In the genomic region with DNA sequence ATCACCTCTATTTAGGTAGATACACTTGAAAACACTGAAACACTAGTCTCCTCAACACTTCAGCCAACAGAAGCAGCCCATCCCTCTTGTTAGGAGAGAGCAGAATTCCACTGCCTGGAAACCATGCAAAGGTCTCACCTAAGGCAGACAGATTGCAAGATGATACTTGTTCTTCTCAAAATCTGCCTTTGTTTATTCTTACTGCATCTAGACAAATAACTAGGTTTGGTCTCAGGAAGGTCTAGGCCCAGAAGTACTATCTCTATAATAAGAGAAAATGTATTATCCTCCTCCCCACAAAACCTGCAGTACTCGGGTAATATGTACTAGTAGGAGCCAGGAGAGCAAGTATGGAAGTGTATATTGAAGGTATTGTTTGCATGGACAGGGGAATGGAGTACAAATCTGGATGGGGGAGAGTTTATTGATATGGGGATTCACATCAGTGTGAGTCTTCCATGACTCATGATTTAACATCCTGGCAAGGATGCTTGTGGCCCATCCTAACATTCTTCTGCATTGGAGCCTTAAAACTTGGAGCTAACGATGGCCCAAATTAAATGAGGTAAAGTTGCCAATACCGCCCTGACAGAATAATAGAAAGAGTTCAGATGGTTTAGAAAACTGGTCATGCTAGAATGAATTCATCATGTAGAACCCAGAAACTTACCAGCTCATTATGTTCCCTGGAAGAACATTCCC, we compare ENCODE assay signal across 19 cellular contexts.
DNase-seq lines count a peak whose midpoint lies in the region; ATAC-seq and TF ChIP-seq lines count a peak whose summit lies in the region.
"Had no signal": no experiment of that assay in that cellular context is flagged by ENCODE, and none has a peak within 500 bp of the region (broad histone marks: within the 10 kb centered on the region; RNA-seq: fewer than 3 reads in every experiment).

No MANE protein-coding gene starts in this region.

- POLR2A ChIA-PET in HCT116 (lab: Charles Lee) = no interaction called here
- POLR2A ChIA-PET in CD4-positive, alpha-beta T cell (lab: Charles Lee) = no interaction called here

- H3K4me2 ChIP-seq in HCT116 (ENCODE audit: low read length) = peak overlapping the region; percentile 18; the same call in 1 of the 2 replicates

- peak; percentile 75 for DNase-seq in AG08395 (ENCODE audit: low spot score)
- DNase-seq in HCT116 (ENCODE audit: low read depth, low spot score) = no peak
- DNase-seq in astrocyte of the spinal cord (ENCODE audit: low read depth, low spot score) = peak; percentile 54
- DNase-seq in glomerular visceral epithelial cell (ENCODE audit: extremely low spot score) = peak; percentile 25
- DNase-seq in dorsolateral prefrontal cortex = no peak
- DNase-seq in CD4-positive, alpha-beta T cell = no peak
- DNase-seq in SKM-1 treated with dmso at 0.1 percent for 144 hours (lab: John Stamatoyannopoulos, UW; ENCODE audit: unreplicated experiment) = no peak
- DNase-seq: activated CD8-positive, alpha-beta T cell treated with anti-CD3 and anti-CD28 coated beads, Interleukin-2, amount 10 ng/mL, durations not matched to agents 7 days and 5 days; AML-193; amygdala; dermis blood vessel endothelial cell; esophagus squamous epithelium; NCI-H2081 treated with DMSO at 0.1 percent for 48 hours; NCI-H82; SW 1271 had no signal

- peak overlapping the region; percentile 66 for H2AFZ ChIP-seq in HCT116 (ENCODE audit: low read depth, low read length, poor library complexity, severe bottlenecking)

- no peak overlapping the region for H3K27ac ChIP-seq in HCT116 (ENCODE audit: low read depth, low read length)
- H3K27ac ChIP-seq in dorsolateral prefrontal cortex = no peak overlapping the region
- no peak overlapping the region for H3K27ac ChIP-seq in CD4-positive, alpha-beta T cell (ENCODE audit: low read depth, low read length)
- H3K27ac ChIP-seq: esophagus squamous epithelium, VCaP had no signal

- CTCF ChIA-PET in HCT116 (lab: Charles Lee) = no interaction called here
- CTCF ChIA-PET in CD4-positive, alpha-beta T cell (lab: Charles Lee) = no interaction called here

- H3K4me1 Mint-ChIP-seq in CD4-positive, alpha-beta T cell (ENCODE audit: low read depth) = no peaks in the 10 kb centered on the region

- H3K27me3 ChIP-seq in HCT116 (ENCODE audit: insufficient read depth, low read length) (no peaks in the 10 kb centered on the region), dorsolateral prefrontal cortex (no peaks in the 10 kb centered on the region)
- no peaks in the 10 kb centered on the region for H3K27me3 ChIP-seq in CD4-positive, alpha-beta T cell (ENCODE audit: control insufficient read depth, insufficient read depth, low read length)
- H3K27me3 ChIP-seq: esophagus squamous epithelium had no signal

- H3K4me1 ChIP-seq in HCT116 (ENCODE audit: control insufficient read depth in 1 of 2, insufficient read depth in 2 of 2, low read length in 2 of 2) = peaks cover 0 to 6% of the 10 kb centered on the region in 2 experiments; a peak in 1 of 4 replicates

- H3K27me3 Mint-ChIP-seq in CD4-positive, alpha-beta T cell = no peaks in the 10 kb centered on the region
- H3K27me3 Mint-ChIP-seq: stimulated activated naive CD8-positive, alpha-beta T cell treated with anti-CD3 and anti-CD28 coated beads, Interleukin-15, Interleukin-2, amounts not matched to agents 100 ng/mL and 50 ng/mL, for 24 hours had no signal

- H3K9me3 Mint-ChIP-seq in CD4-positive, alpha-beta T cell = no peaks in the 10 kb centered on the region
- H3K9me3 Mint-ChIP-seq: stimulated activated naive CD8-positive, alpha-beta T cell treated with anti-CD3 and anti-CD28 coated beads, Interleukin-15, Interleukin-2, amounts not matched to agents 100 ng/mL and 50 ng/mL, for 24 hours had no signal

- H3K36me3 ChIP-seq in HCT116 (ENCODE audit: control insufficient read depth in 1 of 2, insufficient read depth in 2 of 2, low read length in 2 of 2) = no peaks in the 10 kb centered on the region
- H3K36me3 ChIP-seq: esophagus squamous epithelium had no signal

- in situ Hi-C loops in astrocyte of the spinal cord (cut with HindIII; ENCODE audit: low sequenced_read_pairs) = no loop called here

- no peak for TF ChIP-seq CTCF in HCT116 (IDR thresholded peaks at IDR 0.05 in 2 of 3, conservative IDR thresholded peaks at IDR 0.05 in 1 of 3; ENCODE audit: borderline replicate concordance in 1 of 3, insufficient read depth in 1 of 3, low read depth in 2 of 3, low read length in 2 of 3)
- TF ChIP-seq CTCF in astrocyte of the spinal cord (IDR thresholded peaks at IDR 0.05; ENCODE audit: low read depth, low read length) = no peak
- TF ChIP-seq CTCF in dorsolateral prefrontal cortex (IDR thresholded peaks at IDR 0.05 in 54 of 56, conservative IDR thresholded peaks at IDR 0.05 in 2 of 56; ENCODE audit: low read depth in 1 of 56, partially characterized antibody in 56 of 56) = no peak
- TF ChIP-seq CTCF in CD4-positive, alpha-beta T cell (IDR thresholded peaks at IDR 0.05) = no peak

- H3K27ac Mint-ChIP-seq in CD4-positive, alpha-beta T cell = no peak overlapping the region
- H3K27ac Mint-ChIP-seq: activated CD8-positive, alpha-beta T cell treated with anti-CD3 and anti-CD28 coated beads, Interleukin-2, amount 10 ng/mL, durations not matched to agents 7 days and 5 days; stimulated activated naive CD8-positive, alpha-beta T cell treated with anti-CD3 and anti-CD28 coated beads, Interleukin-15, Interleukin-2, amounts not matched to agents 100 ng/mL and 50 ng/mL, for 24 hours had no signal

- RAD21 ChIA-PET in HCT116 (lab: Charles Lee; ENCODE audit: low non-redundant PET in 1 of 2, low total read pairs in 2 of 2, uncharacterized antibody in 2 of 2, unreplicated experiment in 2 of 2) = no interaction called here

- no peaks in the 10 kb centered on the region for H4K20me1 ChIP-seq in HCT116 (ENCODE audit: insufficient read depth)

- no peaks in the 10 kb centered on the region for H3K9me2 ChIP-seq in HCT116 (ENCODE audit: insufficient read depth)

- H3K9ac ChIP-seq in HCT116 (ENCODE audit: low read length) = no peak overlapping the region

- H3K36me3 Mint-ChIP-seq in CD4-positive, alpha-beta T cell (ENCODE audit: low read depth) = no peaks in the 10 kb centered on the region

- no TSS peak for BruUV-seq in HCT116 (replicated peaks; lab: Mats Ljungman, UMichigan)

- intact Hi-C loops in HCT116 (cut with micrococcal nuclease) (no loop called here), dorsolateral prefrontal cortex (cut with DNase I) (no loop called here)
- intact Hi-C loops in CD4-positive, alpha-beta T cell (cut with DNase I, micrococcal nuclease) = no loop called here

- no peak overlapping the region for H3K4me3 Mint-ChIP-seq in CD4-positive, alpha-beta T cell
- H3K4me3 Mint-ChIP-seq: activated CD8-positive, alpha-beta T cell treated with anti-CD3 and anti-CD28 coated beads, Interleukin-2, amount 10 ng/mL, durations not matched to agents 7 days and 5 days; stimulated activated naive CD8-positive, alpha-beta T cell treated with anti-CD3 and anti-CD28 coated beads, Interleukin-15, Interleukin-2, amounts not matched to agents 100 ng/mL and 50 ng/mL, for 24 hours had no signal

- no peak for TF ChIP-seq POLR2A in HCT116 (IDR thresholded peaks at IDR 0.05; ENCODE audit: borderline replicate concordance, extremely low read depth, insufficient read depth, insufficient read length)

- TF ChIP-seq RAD21 in HCT116 (IDR thresholded peaks at IDR 0.05; ENCODE audit: low read depth) = no peak

- H3K4me3 ChIP-seq in HCT116 (replicated peaks in 1 of 2; ENCODE audit: low read depth in 1 of 2, low read length in 2 of 2) (no peak overlapping the region), astrocyte of the spinal cord (ENCODE audit: low read depth, low read length) (no peak overlapping the region), dorsolateral prefrontal cortex (no peak overlapping the region)
- H3K4me3 ChIP-seq: esophagus squamous epithelium had no signal

- no peaks in the 10 kb centered on the region for H3K9me3 ChIP-seq in HCT116 (ENCODE audit: control insufficient read depth in 1 of 2, insufficient read depth in 1 of 2, low read depth in 1 of 2, low read length in 2 of 2)
- no peaks in the 10 kb centered on the region for H3K9me3 ChIP-seq in CD4-positive, alpha-beta T cell (ENCODE audit: control insufficient read depth, low read length)
- H3K9me3 ChIP-seq: esophagus squamous epithelium had no signal

- no peaks in the 10 kb centered on the region for H3K79me2 ChIP-seq in HCT116 (ENCODE audit: insufficient read depth, low read length)

- no peak; the same call in 1 of the 2 replicates for ATAC-seq in HCT116
- no peak for ATAC-seq in GM18511 (IDR thresholded peaks at IDR 0.05; ENCODE audit: unreplicated experiment)
- no peak for ATAC-seq in CD4-positive, alpha-beta T cell (ENCODE audit: poor library complexity)
- ATAC-seq: activated CD8-positive, alpha-beta T cell treated with anti-CD3 and anti-CD28 coated beads, Interleukin-2, amount 10 ng/mL, durations not matched to agents 7 days and 5 days; Panc1 had no signal

TF ChIP-seq in HCT116, 20 proteins besides CTCF, POLR2A, EP300 and RAD21 (continues in another document):
- TF ChIP-seq, protein P1, sequence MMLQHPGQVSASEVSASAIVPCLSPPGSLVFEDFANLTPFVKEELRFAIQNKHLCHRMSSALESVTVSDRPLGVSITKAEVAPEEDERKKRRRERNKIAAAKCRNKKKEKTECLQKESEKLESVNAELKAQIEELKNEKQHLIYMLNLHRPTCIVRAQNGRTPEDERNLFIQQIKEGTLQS (IDR thresholded peaks at IDR 0.05) = no peak
- TF ChIP-seq SIN3A (IDR thresholded peaks at IDR 0.05; ENCODE audit: low read depth) = no peak
- no peak for TF ChIP-seq SRF (IDR thresholded peaks at IDR 0.05; ENCODE audit: low read depth)

Comparison
In these comparisons a context has a peak if more than half of its experiments do, and no peak if none do; other contexts are left out.
1. DNase-seq: peak in AG08395 (single experiment), astrocyte of the spinal cord (single experiment) and glomerular visceral epithelial cell (single experiment); none in HCT116 (single experiment), dorsolateral prefrontal cortex (0 of 10), CD4-positive, alpha-beta T cell (0 of 10) and SKM-1 treated with dmso at 0.1 percent for 144 hours (single experiment).